In genomic region chr3:52845157-52845556, GRCh38 we compare ENCODE assay signal across 11 cellular contexts. TPM values are rescaled to one million over a fixed set of nuclear protein-coding genes. Genes with fewer than 3 reads are reported as not detected.
A peak's percentile ranks its signal among the peaks of the same experiment; 100 is the strongest.
DNase-seq lines count a peak whose midpoint lies in the region; ATAC-seq, FAIRE-seq and TF ChIP-seq lines count a peak whose summit lies in the region.
"Had no signal": no experiment of that assay in that cellular context is flagged by ENCODE, and none has a peak within 500 bp of the region (broad histone marks: within the 10 kb centered on the region; RNA-seq: fewer than 3 reads in every experiment).

No MANE protein-coding gene starts in this region.

- WGBS in H1 (ENCODE audit: extremely low coverage in 1 of 2, insufficient coverage in 1 of 2, insufficient read length in 1 of 2, insufficient replicate concordance in 2 of 2, low coverage in 1 of 2, low lambda C conversion rate in 2 of 2, missing lambda C conversion rate in 1 of 2), 2 experiments = 77% methylated on average over 6 of the region's 6 CpGs; no CpG with 5 or more reads in 1 of the 2 experiments
- WGBS in right lobe of liver (ENCODE audit: insufficient coverage, low coverage, low lambda C conversion rate, missing lambda C conversion rate) = 14% methylated on average over 5 of the region's 6 CpGs
- 46 to 56% methylated on average over 6 of the region's 6 CpGs for WGBS in testis, 2 donors

- no peak overlapping the region for H2BK20ac ChIP-seq in H1 (ENCODE audit: low read length)

- H3K4me1 ChIP-seq in H1 (replicated peaks in 1 of 4; ENCODE audit: control insufficient read depth in 3 of 4, insufficient read depth in 4 of 4, low read length in 3 of 4) = no peaks in the 10 kb centered on the region
- H3K4me1 ChIP-seq in right lobe of liver = peaks cover 0 to 62% (median 23%) of the 10 kb centered on the region in 4 donors
- H3K4me1 ChIP-seq in testis = peaks cover 11% of the 10 kb centered on the region

- H2BK5ac ChIP-seq in H1 (ENCODE audit: low read depth, low read length) = no peak overlapping the region

- H2BK12ac ChIP-seq in H1 (ENCODE audit: low read depth, low read length) = no peak overlapping the region

- CTCF ChIA-PET in H1 (lab: Charles Lee; ENCODE audit: partially characterized antibody) = interaction anchor here (0.6 to 4.2 kb wide), 21 partner anchors 8 to 351 kb away, joined by 3 to 46 read pairs (median 4); partner anchors contain the start of gene MUSTN1

- H3K23me2 ChIP-seq in H1 (ENCODE audit: low read depth, low read length) = no peaks in the 10 kb centered on the region

- no peak overlapping the region for H3K23ac ChIP-seq in H1 (ENCODE audit: insufficient read length)

- H2AK5ac ChIP-seq in H1 (ENCODE audit: low read depth, low read length) = no peak overlapping the region

- no peak for TF ChIP-seq CTCF in H1 (IDR thresholded peaks at IDR 0.05; ENCODE audit: control extremely low read depth in 1 of 3, insufficient read depth in 1 of 3, low read depth in 1 of 3, low read length in 3 of 3)
- no peak for TF ChIP-seq CTCF in right lobe of liver (IDR thresholded peaks at IDR 0.05)
- TF ChIP-seq CTCF in testis (IDR thresholded peaks at IDR 0.05) = no peak

- FAIRE-seq in H1 (lab: Jason Lieb, UNC) = no peak

- ATAC-seq in right lobe of liver = peak; percentile 65 to 77 (median 68)
- ATAC-seq: natural killer cell treated with Interleukin-12 subunit alpha and Interleukin-12 subunit beta and Interleukin-15 and Interleukin-18, amount 100 ng/mL, for 72 hours had no signal

- no peak overlapping the region for H2BK120ac ChIP-seq in H1 (replicated peaks; ENCODE audit: low read depth, low read length)

- H3K27ac ChIP-seq in H1 (ENCODE audit: low read depth, low read length) (0 out of 2 replicates have a peak overlapping the region, but pooled peaks have one; percentile 45), right lobe of liver (peak overlapping the region; percentile 79 to 96 (median 80)), testis (peak overlapping the region; percentile 26 to 67)
- H3K27ac ChIP-seq: epithelial cell of prostate had no signal

- no peak for TF ChIP-seq EP300 in H1 (IDR thresholded peaks at IDR 0.05; ENCODE audit: borderline replicate concordance in 1 of 2, low read depth in 2 of 2, low read length in 2 of 2)

- intact Hi-C loops in right lobe of liver (cut with DNase I) (no loop called here), testis (cut with DNase I; ENCODE audit: low total_unique reads) (no loop called here)

- H3K79me2 ChIP-seq in H1 (ENCODE audit: control insufficient read depth in 1 of 2, insufficient read depth in 2 of 2, low read length in 2 of 2) = no peaks in the 10 kb centered on the region

- no peak overlapping the region for H3K4me2 ChIP-seq in H1 (ENCODE audit: insufficient read depth in 1 of 2, low read depth in 2 of 2, low read length in 2 of 2)

- POLR2A ChIA-PET in H1 (lab: Charles Lee; ENCODE audit: partially characterized antibody) = interaction anchor here (1.1 kb wide), 1 partner anchor 351 kb away, joined by 3 read pairs; no protein-coding TSS in a partner anchor

- H4K8ac ChIP-seq in H1 (ENCODE audit: extremely low read depth, insufficient read depth, low read length) = no peak overlapping the region

- no peak overlapping the region for H2AFZ ChIP-seq in H1 (ENCODE audit: low read length)

- H3K9ac ChIP-seq in H1 (replicated peaks in 1 of 4; ENCODE audit: extremely low read depth in 1 of 4, low read depth in 3 of 4, low read length in 3 of 4) = no peak overlapping the region

- TF ChIP-seq POLR2A in H1 (IDR thresholded peaks at IDR 0.05; ENCODE audit: control extremely low read depth in 1 of 2, low read depth in 2 of 2, low read length in 2 of 2) (no peak), right lobe of liver (IDR thresholded peaks at IDR 0.05) (peak; percentile 79), testis (IDR thresholded peaks at IDR 0.05) (no peak)

- no peak overlapping the region for H4K5ac ChIP-seq in H1 (ENCODE audit: insufficient read length, low read depth, low read length)

- H2BK15ac ChIP-seq in H1 (ENCODE audit: low read length) = no peak overlapping the region

- no peaks in the 10 kb centered on the region; the same call in 1 of the 2 replicates for H3K79me1 ChIP-seq in H1 (ENCODE audit: low read depth, low read length)

- no peak overlapping the region for H3K4me3 ChIP-seq in H1 (ENCODE audit: extremely low read depth in 1 of 4, insufficient read depth in 2 of 4, low read depth in 3 of 4, low read length in 4 of 4)
- H3K4me3 ChIP-seq in right lobe of liver = no peak overlapping the region
- H3K4me3 ChIP-seq in testis = no peak overlapping the region

- H3K9me3 ChIP-seq in H1 (ENCODE audit: insufficient read depth in 2 of 2, low read depth in 1 of 2, low read length in 1 of 2) (no peaks in the 10 kb centered on the region), right lobe of liver (no peaks in the 10 kb centered on the region), testis (no peaks in the 10 kb centered on the region)

- H4K20me1 ChIP-seq in H1 (replicated peaks in 1 of 2; ENCODE audit: control insufficient read depth in 1 of 2, insufficient read depth in 2 of 2, low read length in 2 of 2) = peaks cover 2 to 3% of the 10 kb centered on the region in 2 experiments

- DNase-seq in NOMO-1 treated with dmso at 0.1 percent for 144 hours (lab: John Stamatoyannopoulos, UW; ENCODE audit: unreplicated experiment) (peak; percentile 41), H1 (ENCODE audit: low read depth in 1 of 2, low spot score in 2 of 2) (no peak), right lobe of liver (peak; percentile 78 to 91 (median 89)), testis (peak; percentile 31), D341Med (ENCODE audit: low spot score) (no peak), NCI-H446 treated with DMSO at 0.1 percent for 48 hours (lab: John Stamatoyannopoulos, UW) (no peak), NCI-H526 treated with DMSO at 0.1 percent for 48 hours (lab: John Stamatoyannopoulos, UW) (no peak)
- DNase-seq in activated CD4-positive, alpha-beta T cell treated with anti-CD3 and anti-CD28 coated beads, Interleukin-2, amount 50 U/mL, for 1 hour = no peak
- DNase-seq: activated gamma-delta T cell treated with Interleukin-2 at 50 U/mL for 16 hours had no signal

- H3K14ac ChIP-seq in H1 (ENCODE audit: insufficient read length) = no peak overlapping the region

- H4K91ac ChIP-seq in H1 (replicated peaks; ENCODE audit: insufficient read length, low read length) = no peak overlapping the region

- TF ChIP-seq RAD21 in H1 (IDR thresholded peaks at IDR 0.05 in 1 of 2, conservative IDR thresholded peaks at IDR 0.05 in 1 of 2; ENCODE audit: low read depth in 2 of 2, low read length in 2 of 2) = no peak

- H3K36me3 ChIP-seq in H1 (ENCODE audit: control insufficient read depth in 2 of 4, insufficient read depth in 4 of 4, low read length in 3 of 4) (peaks cover 3 to 12% (median 10%) of the 10 kb centered on the region in 4 experiments; a peak in 7 of 8 replicates), right lobe of liver (peaks cover 0 to 13% (median 5%) of the 10 kb centered on the region in 4 donors), testis (ENCODE audit: low read depth, missing control alignments) (no peaks in the 10 kb centered on the region)

- H3K27me3 ChIP-seq in H1 (replicated peaks in 1 of 4; ENCODE audit: control insufficient read depth in 3 of 4, extremely low read depth in 1 of 4, insufficient read depth in 3 of 4, low read length in 3 of 4) (no peaks in the 10 kb centered on the region), right lobe of liver (no peaks in the 10 kb centered on the region), testis (no peaks in the 10 kb centered on the region)

- H3K18ac ChIP-seq in H1 (ENCODE audit: extremely low read depth, low read length) = no peak overlapping the region

- H3K4ac ChIP-seq in H1 (replicated peaks; ENCODE audit: insufficient read length, low read depth, low read length) = no peak overlapping the region

- H3K56ac ChIP-seq in H1 (replicated peaks; ENCODE audit: insufficient read length, low read depth, low read length) = no peak overlapping the region

RNA-seq across cellular contexts. Expression of gene MUSTN1, which starts 10.3 kb away (rescaled TPM):
- total RNA-seq in H1 (2021; fragmentation: NEBNext Ultra II Directional; extraction: Animal tissue kit (Norgen Biotek cat#: 25700)) = 0.84 and 2.4 TPM in 2 replicates
- polyA plus RNA-seq in H1 (2011; rRNA removed) = 1.1 and 3.0 TPM in 2 replicates
- 3.1 TPM for polyA plus RNA-seq in H1 (2011; cell fraction: cytosol; rRNA removed)
- polyA plus RNA-seq in H1 (2011; cell fraction: nucleus; rRNA removed) = 22.0 TPM
- 4.1 to 4.9 TPM (median 4.6 TPM) in 3 of 4 replicates, not detected in the other for polyA plus RNA-seq in H1 (2012, experiment 1 of 2)
- 0.94 TPM for polyA plus RNA-seq in H1 (2012, experiment 2 of 2)
- polyA plus RNA-seq in H1 (2013, experiment 1 of 2) = 5.8 TPM
- 3.4 TPM for polyA plus RNA-seq in H1 (2013, experiment 2 of 2)
- polyA minus RNA-seq in H1 (2011; rRNA and poly(A)+ RNA removed) = 0.32 TPM in 1 of 2 replicates, not detected in the other
- not detected for polyA minus RNA-seq in H1 (2011; cell fraction: cytosol; rRNA and poly(A)+ RNA removed)
- 2.1 TPM for polyA minus RNA-seq in H1 (2011; cell fraction: nucleus; rRNA and poly(A)+ RNA removed)
- 1 to 10 TPM in 3 of 6 experiments, under 1 TPM in 1, not detected in 2; 0.59 to 9.9 (median 5.7) TPM for total RNA-seq in right lobe of liver
- total RNA-seq in testis = 1 to 10 TPM; 3.5 to 3.6 TPM
- 21.7 TPM for polyA plus RNA-seq in testis (ENCODE audit: insufficient read depth, low read depth, low replicate concordance)

RNA-seq across cellular contexts. Expression of gene ITIH4, which starts 14.7 kb away (rescaled TPM):
- 0.78 and 3.7 TPM in 2 replicates for total RNA-seq in H1 (2021; fragmentation: NEBNext Ultra II Directional; extraction: Animal tissue kit (Norgen Biotek cat#: 25700))
- polyA plus RNA-seq in H1 (2011; rRNA removed) = 3.2 and 3.4 TPM in 2 replicates
- 2.2 TPM for polyA plus RNA-seq in H1 (2011; cell fraction: cytosol; rRNA removed)
- polyA plus RNA-seq in H1 (2011; cell fraction: nucleus; rRNA removed) = 19.3 TPM
- polyA plus RNA-seq in H1 (2012, experiment 1 of 2) = 2.2 to 4.0 TPM (median 3.2 TPM) in 4 replicates
- polyA plus RNA-seq in H1 (2012, experiment 2 of 2) = 0.13 TPM
- polyA plus RNA-seq in H1 (2013, experiment 1 of 2) = 1.9 TPM
- 1.2 TPM for polyA plus RNA-seq in H1 (2013, experiment 2 of 2)
- polyA minus RNA-seq in H1 (2011; rRNA and poly(A)+ RNA removed) = 4.6 and 4.7 TPM in 2 replicates
- 4.0 TPM for polyA minus RNA-seq in H1 (2011; cell fraction: cytosol; rRNA and poly(A)+ RNA removed)
- 9.7 TPM for polyA minus RNA-seq in H1 (2011; cell fraction: nucleus; rRNA and poly(A)+ RNA removed)
- 1,000 to 10,000 TPM; 1,573 to 4,137 (median 3,531) TPM for total RNA-seq in right lobe of liver
- total RNA-seq in testis = 10 to 100 TPM; 16.8 to 19.9 TPM
- 30.2 TPM for polyA plus RNA-seq in testis (ENCODE audit: insufficient read depth, low read depth, low replicate concordance)

RNA-seq across cellular contexts. Expression of gene ITIH3, which starts 50.6 kb away (rescaled TPM):
- not detected in 2 replicates for total RNA-seq in H1 (2021; fragmentation: NEBNext Ultra II Directional; extraction: Animal tissue kit (Norgen Biotek cat#: 25700))
- polyA plus RNA-seq in H1 (2011; rRNA removed) (not detected in 2 replicates), testis (ENCODE audit: insufficient read depth, low read depth, low replicate concordance) (9.9 TPM)
- polyA plus RNA-seq in H1 (2011; cell fraction: cytosol; rRNA removed) = 0.78 TPM
- not detected for polyA plus RNA-seq in H1 (2011; cell fraction: nucleus; rRNA removed)
- 0.20 to 0.52 TPM (median 0.21 TPM) in 3 of 4 replicates, not detected in the other for polyA plus RNA-seq in H1 (2012, experiment 1 of 2)
- polyA plus RNA-seq in H1 (2012, experiment 2 of 2) = not detected
- not detected for polyA plus RNA-seq in H1 (2013, experiment 1 of 2)
- 0.15 TPM for polyA plus RNA-seq in H1 (2013, experiment 2 of 2)
- polyA minus RNA-seq in H1 (2011; rRNA and poly(A)+ RNA removed) = not detected in 2 replicates
- not detected for polyA minus RNA-seq in H1 (2011; cell fraction: cytosol; rRNA and poly(A)+ RNA removed)
- not detected for polyA minus RNA-seq in H1 (2011; cell fraction: nucleus; rRNA and poly(A)+ RNA removed)
- total RNA-seq in right lobe of liver (1,000 to 10,000 TPM in 3 of 6 experiments, 100 to 1,000 TPM in 3; 742 to 1,822 (median 982) TPM), testis (1 to 10 TPM; 5.4 to 6.3 TPM)
- total RNA-seq: natural killer cell treated with Interleukin-12 subunit alpha and Interleukin-12 subunit beta and Interleukin-15 and Interleukin-18, amount 100 ng/mL, for 72 hours had no signal

RNA-seq across cellular contexts. Expression of gene STIMATE, which starts 52.2 kb away (rescaled TPM):
- total RNA-seq in H1 (2021; fragmentation: NEBNext Ultra II Directional; extraction: Animal tissue kit (Norgen Biotek cat#: 25700)) = 22.1 and 23.0 TPM in 2 replicates
- polyA plus RNA-seq in H1 (2011; rRNA removed) (17.5 and 33.0 TPM in 2 replicates), testis (ENCODE audit: insufficient read depth, low read depth, low replicate concordance) (16.7 TPM)
- 18.6 TPM for polyA plus RNA-seq in H1 (2011; cell fraction: cytosol; rRNA removed)
- 59.9 TPM for polyA plus RNA-seq in H1 (2011; cell fraction: nucleus; rRNA removed)
- 12.2 to 19.4 TPM (median 15.0 TPM) in 4 replicates for polyA plus RNA-seq in H1 (2012, experiment 1 of 2)
- 8.8 TPM for polyA plus RNA-seq in H1 (2012, experiment 2 of 2)
- polyA plus RNA-seq in H1 (2013, experiment 1 of 2) = 26.4 TPM
- polyA plus RNA-seq in H1 (2013, experiment 2 of 2) = 27.2 TPM
- 19.6 and 21.4 TPM in 2 replicates for polyA minus RNA-seq in H1 (2011; rRNA and poly(A)+ RNA removed)
- polyA minus RNA-seq in H1 (2011; cell fraction: cytosol; rRNA and poly(A)+ RNA removed) = 22.6 TPM
- polyA minus RNA-seq in H1 (2011; cell fraction: nucleus; rRNA and poly(A)+ RNA removed) = 24.2 TPM
- total RNA-seq in right lobe of liver (10 to 100 TPM; 17.4 to 48.5 (median 33.8) TPM), testis (10 to 100 TPM; 33.2 to 42.9 TPM)

Comparison
In these comparisons a context has a peak if more than half of its experiments do, and no peak if none do; other contexts are left out.
1. DNase-seq: peak in NOMO-1 treated with dmso at 0.1 percent for 144 hours (single experiment), right lobe of liver (3 of 3) and testis (single experiment); none in H1 (0 of 2), D341Med (single experiment), activated CD4-positive, alpha-beta T cell treated with anti-CD3 and anti-CD28 coated beads, Interleukin-2, amount 50 U/mL, for 1 hour (single experiment), NCI-H446 treated with DMSO at 0.1 percent for 48 hours (single experiment) and NCI-H526 treated with DMSO at 0.1 percent for 48 hours (single experiment).
2. RNA of gene ITIH4, which starts 14.7 kb away (total RNA-seq): 1,573 to 4,137 TPM in right lobe of liver; 16.8 to 19.9 TPM in testis and 0.78 to 3.7 TPM in H1; every median in the first group is over 10 times any median in the second.
3. RNA of gene ITIH3, which starts 50.6 kb away (total RNA-seq): 742 to 1,822 TPM in right lobe of liver; 5.4 to 6.3 TPM in testis and not detected in H1; every median in the first group is over 100 times any median in the second.
4. Peak in every context shown above with its lines, with median percentiles within 50 percentile points of each other: H3K27ac ChIP-seq.